Comparison of ENCODE assay signal across 14 cellular contexts in the genomic region with DNA sequence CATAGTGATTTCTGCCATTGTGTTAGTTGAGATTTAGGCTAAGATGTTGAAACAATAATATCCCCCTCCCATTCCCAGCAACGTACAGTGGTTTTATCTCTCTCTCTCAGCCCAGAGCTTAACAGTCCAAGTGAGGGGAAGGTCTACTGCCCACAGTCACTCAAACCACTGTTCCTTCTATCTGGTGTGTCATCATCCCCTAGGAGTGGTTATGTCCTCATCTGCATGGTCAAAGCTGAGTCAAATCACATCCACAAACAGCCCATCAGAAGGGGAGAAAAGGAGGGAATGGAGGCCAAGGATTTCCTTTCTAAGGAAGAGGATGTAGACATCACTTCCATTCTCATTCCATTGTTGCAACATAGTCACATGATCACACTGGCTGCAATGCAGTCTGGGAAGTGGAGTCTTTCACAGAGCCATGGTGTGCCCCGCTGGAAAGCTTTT. TPM values are rescaled to one million over a fixed set of nuclear protein-coding genes. Genes with fewer than 3 reads are reported as not detected.
DNase-seq lines count a peak whose midpoint lies in the region; ATAC-seq and TF ChIP-seq lines count a peak whose summit lies in the region.
"Had no signal": no experiment of that assay in that cellular context is flagged by ENCODE, and none has a peak within 500 bp of the region (broad histone marks: within the 10 kb centered on the region; RNA-seq: fewer than 3 reads in every experiment).

No MANE protein-coding gene starts in this region.

- H3K4me1 Mint-ChIP-seq in CD4-positive, CD25-positive, alpha-beta regulatory T cell: peaks cover 30 to 66% (median 48%) of the 10 kb centered on the region in 4 donors
- peaks cover 30% of the 10 kb centered on the region for H3K4me1 Mint-ChIP-seq in memory B cell

- no peak overlapping the region for H3K4me3 ChIP-seq in CD4-positive, CD25-positive, alpha-beta regulatory T cell (ENCODE audit: low read depth, low read length)
- no peak overlapping the region for H3K4me3 ChIP-seq in brain microvascular endothelial cell (ENCODE audit: low read depth, low read length)
- no peak overlapping the region for H3K4me3 ChIP-seq in gastrocnemius medialis
- H3K4me3 ChIP-seq: ascending aorta, lower lobe of right lung had no signal

- ATAC-seq in CD4-positive, CD25-positive, alpha-beta regulatory T cell (ENCODE audit: low read depth in 2 of 2): no peak
- no peak for ATAC-seq in memory B cell (ENCODE audit: low read depth)
- no peak for ATAC-seq in gastrocnemius medialis
- ATAC-seq: right cardiac atrium had no signal

- H3K27ac Mint-ChIP-seq in CD4-positive, CD25-positive, alpha-beta regulatory T cell: peak overlapping the region; percentile 21 to 61 (median 49)
- peak overlapping the region; percentile 45 for H3K27ac Mint-ChIP-seq in memory B cell

- H3K27ac ChIP-seq in CD4-positive, CD25-positive, alpha-beta regulatory T cell (ENCODE audit: insufficient read depth, low read length, poor library complexity, severe bottlenecking): no peak overlapping the region
- H3K27ac ChIP-seq in KOPT-K1 (ENCODE audit: low read depth, low read length, poor library complexity, severe bottlenecking): peak overlapping the region; percentile 25
- no peak overlapping the region for H3K27ac ChIP-seq in brain microvascular endothelial cell
- H3K27ac ChIP-seq in gastrocnemius medialis: no peak overlapping the region
- H3K27ac ChIP-seq: ascending aorta, lower lobe of right lung had no signal

- H3K36me3 ChIP-seq in CD4-positive, CD25-positive, alpha-beta regulatory T cell (ENCODE audit: control insufficient read depth, insufficient read depth, low read length): no peaks in the 10 kb centered on the region
- H3K36me3 ChIP-seq in KOPT-K1 (ENCODE audit: insufficient read depth, low read length) (no peaks in the 10 kb centered on the region), brain microvascular endothelial cell (replicated peaks) (no peaks in the 10 kb centered on the region), gastrocnemius medialis (no peaks in the 10 kb centered on the region)
- H3K36me3 ChIP-seq: ascending aorta, lower lobe of right lung had no signal

- peaks cover 25% of the 10 kb centered on the region for H3K4me1 ChIP-seq in CD4-positive, CD25-positive, alpha-beta regulatory T cell (ENCODE audit: control insufficient read depth, insufficient read depth, low read length, poor library complexity, severe bottlenecking)
- no peaks in the 10 kb centered on the region for H3K4me1 ChIP-seq in gastrocnemius medialis
- H3K4me1 ChIP-seq: ascending aorta, lower lobe of right lung had no signal

- H3K36me3 Mint-ChIP-seq in CD4-positive, CD25-positive, alpha-beta regulatory T cell: no peaks in the 10 kb centered on the region
- no peaks in the 10 kb centered on the region for H3K36me3 Mint-ChIP-seq in memory B cell

- no peaks in the 10 kb centered on the region for H3K27me3 ChIP-seq in CD4-positive, CD25-positive, alpha-beta regulatory T cell (ENCODE audit: control insufficient read depth, insufficient read depth, low read length)
- H3K27me3 ChIP-seq in brain microvascular endothelial cell (replicated peaks): no peaks in the 10 kb centered on the region
- peaks cover 0 to 3% (median 0%) of the 10 kb centered on the region in 3 donors for H3K27me3 ChIP-seq in gastrocnemius medialis
- H3K27me3 ChIP-seq: ascending aorta had no signal

- no peaks in the 10 kb centered on the region for H3K27me3 Mint-ChIP-seq in CD4-positive, CD25-positive, alpha-beta regulatory T cell
- H3K27me3 Mint-ChIP-seq in memory B cell: no peaks in the 10 kb centered on the region

- intact Hi-C loops in gastrocnemius medialis (cut with DNase I; ENCODE audit: low total_unique reads): no loop called here

- no peak for TF ChIP-seq POLR2A in gastrocnemius medialis (IDR thresholded peaks at IDR 0.05)

- peak overlapping the region in 2 of 4 donors; percentile 71 to 72 for H3K4me3 Mint-ChIP-seq in CD4-positive, CD25-positive, alpha-beta regulatory T cell
- no peak overlapping the region for H3K4me3 Mint-ChIP-seq in memory B cell

- DNase-seq in CD4-positive, CD25-positive, alpha-beta regulatory T cell: no peak
- DNase-seq in brain microvascular endothelial cell (peak; percentile 5), memory B cell (ENCODE audit: low spot score in 2 of 2) (no peak), NCI-H748 (lab: John Stamatoyannopoulos, UW; ENCODE audit: unreplicated experiment) (no peak), gastrocnemius medialis (no peak), NCI-H69 (lab: John Stamatoyannopoulos, UW) (no peak)
- DNase-seq in stimulated activated CD4-positive, alpha-beta T cell treated with anti-CD3 and anti-CD28 coated beads, Interleukin-12 subunit alpha, Interleukin-12 subunit beta, amount 100 ng/mL, for 4 hours: no peak
- DNase-seq: Karpas-422, lower lobe of right lung, NCI-H345, right cardiac atrium had no signal

- in situ Hi-C loops in brain microvascular endothelial cell (cut with HindIII; ENCODE audit: low pct_ligation_motif_present, low sequenced_read_pairs): no loop called here
- in situ Hi-C loops in gastrocnemius medialis (cut with MboI; ENCODE audit: low sequenced_read_pairs in 4 of 4): no loop called here

- TF ChIP-seq CTCF in brain microvascular endothelial cell (IDR thresholded peaks at IDR 0.05; ENCODE audit: low read depth, low read length, missing control alignments): no peak
- no peak for TF ChIP-seq CTCF in gastrocnemius medialis (IDR thresholded peaks at IDR 0.05 in 4 of 5, conservative IDR thresholded peaks at IDR 0.05 in 1 of 5)

- peaks cover 0 to 3% (median 0%) of the 10 kb centered on the region in 7 donors for H3K9me3 Mint-ChIP-seq in CD4-positive, CD25-positive, alpha-beta regulatory T cell
- H3K9me3 Mint-ChIP-seq in memory B cell: peaks cover 1% of the 10 kb centered on the region

- peaks cover 0 to 5% of the 10 kb centered on the region in 2 experiments for H3K9me3 ChIP-seq in CD4-positive, CD25-positive, alpha-beta regulatory T cell (ENCODE audit: control insufficient read depth in 2 of 2, low read length in 2 of 2)
- H3K9me3 ChIP-seq in KOPT-K1 (ENCODE audit: insufficient read depth, low read length, poor library complexity, severe bottlenecking) (peaks cover 11% of the 10 kb centered on the region), gastrocnemius medialis (no peaks in the 10 kb centered on the region)
- H3K9me3 ChIP-seq: ascending aorta, lower lobe of right lung had no signal

RNA-seq across cellular contexts. Expression of a gene that starts 42.8 kb away (rescaled TPM):
- total RNA-seq in CD4-positive, CD25-positive, alpha-beta regulatory T cell: not detected
- polyA plus RNA-seq in CD4-positive, CD25-positive, alpha-beta regulatory T cell: under 1 TPM; 0.13 to 0.69 (median 0.37) TPM
- not detected for total RNA-seq in gastrocnemius medialis
- total RNA-seq: ascending aorta, lower lobe of right lung, right cardiac atrium had no signal
- polyA plus RNA-seq: esophagus, right cardiac atrium had no signal
